ENCODE assay signal across 15 cellular contexts in genomic region chr5:138029944-138030343, GRCh38. TPM values are rescaled to one million over a fixed set of nuclear protein-coding genes. Genes with fewer than 3 reads are reported as not detected.
DNase-seq lines count a peak whose midpoint lies in the region; ATAC-seq and TF ChIP-seq lines count a peak whose summit lies in the region.
"Had no signal": no experiment of that assay in that cellular context is flagged by ENCODE, and none has a peak within 500 bp of the region (broad histone marks: within the 10 kb centered on the region; RNA-seq: fewer than 3 reads in every experiment).

No MANE protein-coding gene starts in this region.

- H3K36me3 Mint-ChIP-seq in CD8-positive, alpha-beta memory T cell = peaks cover 0 to 25% (median 0%) of the 10 kb centered on the region in 3 donors
- no peaks in the 10 kb centered on the region for H3K36me3 Mint-ChIP-seq in activated CD4-positive, alpha-beta memory T cell treated with anti-CD3 and anti-CD28 coated beads for 36 hours
- no peaks in the 10 kb centered on the region for H3K36me3 Mint-ChIP-seq in naive B cell

- no peaks in the 10 kb centered on the region for H3K27me3 ChIP-seq in CD8-positive, alpha-beta memory T cell (ENCODE audit: insufficient read depth, low read length, poor library complexity, severe bottlenecking)
- H3K27me3 ChIP-seq: dorsolateral prefrontal cortex, suprapubic skin had no signal

- ATAC-seq in naive B cell (ENCODE audit: low read depth in 2 of 2) (no peak), HG02852 (IDR thresholded peaks at IDR 0.05; ENCODE audit: unreplicated experiment) (no peak)

- no peak overlapping the region for H3K4me3 ChIP-seq in CD8-positive, alpha-beta memory T cell (ENCODE audit: low read length)
- H3K4me3 ChIP-seq in HEK293 (ENCODE audit: low read depth, low read length) = no peak overlapping the region
- H3K4me3 ChIP-seq: suprapubic skin had no signal

- peak overlapping the region; percentile 43 to 100 (median 95) for H3K27ac Mint-ChIP-seq in CD8-positive, alpha-beta memory T cell
- peak overlapping the region; percentile 92 for H3K27ac Mint-ChIP-seq in activated CD4-positive, alpha-beta memory T cell treated with anti-CD3 and anti-CD28 coated beads for 36 hours
- H3K27ac Mint-ChIP-seq in naive B cell = peak overlapping the region in 5 of 6 donors; percentile 18 to 99 (median 89)

- CTCF ChIA-PET in CD8-positive, alpha-beta memory T cell (lab: Charles Lee) = interaction anchor here (0.7 to 1.0 kb wide), 2 partner anchors 54 to 276 kb away, joined by 3 to 4 read pairs; partner anchors contain the start of genes HNRNPA0 and WNT8A
- CTCF ChIA-PET in HEK293 (lab: Yijun Ruan, JAX) (interaction anchor here (1.1 to 1.6 kb wide), 3 partner anchors 9 to 35 kb away, joined by 3 to 5 read pairs (median 4); no protein-coding TSS in a partner anchor), GM10248 (lab: Yijun Ruan, JAX) (interaction anchor here (1.6 to 2.0 kb wide), 3 partner anchors 9 to 250 kb away, joined by 4 to 7 read pairs (median 5); no protein-coding TSS in a partner anchor)
- CTCF ChIA-PET in activated CD4-positive, alpha-beta memory T cell treated with anti-CD3 and anti-CD28 coated beads for 36 hours (lab: Charles Lee) = interaction anchor here (0.6 to 1.9 kb wide), 4 partner anchors 38 to 177 kb away, joined by 3 to 6 read pairs (median 4); no protein-coding TSS in a partner anchor

- intact Hi-C loops in activated CD4-positive, alpha-beta memory T cell treated with anti-CD3 and anti-CD28 coated beads for 36 hours (cut with micrococcal nuclease) = loop anchor here (5.0 to 10.0 kb wide), 3 partner anchors 33 to 325 kb away; partner anchors contain the start of genes KDM3B and PKD2L2

- no peak overlapping the region for H3K27ac ChIP-seq in CD8-positive, alpha-beta memory T cell (ENCODE audit: low read depth, low read length)
- no peak overlapping the region for H3K27ac ChIP-seq in HEK293 (ENCODE audit: extremely low read depth, low read depth, low read length)
- H3K27ac ChIP-seq: suprapubic skin had no signal

- no peaks in the 10 kb centered on the region for H3K36me3 ChIP-seq in CD8-positive, alpha-beta memory T cell (ENCODE audit: insufficient read depth, low read length)
- no peaks in the 10 kb centered on the region; a peak in 1 of 3 replicates for H3K36me3 ChIP-seq in HEK293 (ENCODE audit: control insufficient read depth in 2 of 2, insufficient read depth in 1 of 2, low read length in 2 of 2)
- H3K36me3 ChIP-seq: suprapubic skin had no signal

- H3K27me3 Mint-ChIP-seq in CD8-positive, alpha-beta memory T cell = no peaks in the 10 kb centered on the region
- no peaks in the 10 kb centered on the region for H3K27me3 Mint-ChIP-seq in activated CD4-positive, alpha-beta memory T cell treated with anti-CD3 and anti-CD28 coated beads for 36 hours
- H3K27me3 Mint-ChIP-seq in naive B cell = no peaks in the 10 kb centered on the region

- peak overlapping the region; percentile 62 to 100 (median 97) for H3K4me3 Mint-ChIP-seq in CD8-positive, alpha-beta memory T cell
- peak overlapping the region; percentile 7 for H3K4me3 Mint-ChIP-seq in activated CD4-positive, alpha-beta memory T cell treated with anti-CD3 and anti-CD28 coated beads for 36 hours
- peak overlapping the region; percentile 75 to 99 (median 83) for H3K4me3 Mint-ChIP-seq in naive B cell

- no peaks in the 10 kb centered on the region for H3K9me3 Mint-ChIP-seq in CD8-positive, alpha-beta memory T cell
- no peaks in the 10 kb centered on the region for H3K9me3 Mint-ChIP-seq in activated CD4-positive, alpha-beta memory T cell treated with anti-CD3 and anti-CD28 coated beads for 36 hours
- H3K9me3 Mint-ChIP-seq in naive B cell = no peaks in the 10 kb centered on the region

- no peaks in the 10 kb centered on the region for H3K9me3 ChIP-seq in CD8-positive, alpha-beta memory T cell (ENCODE audit: low read length)
- H3K9me3 ChIP-seq in HEK293 (ENCODE audit: control insufficient read depth, insufficient read depth, low read depth, low read length) = no peaks in the 10 kb centered on the region
- H3K9me3 ChIP-seq: suprapubic skin had no signal

- H3K4me1 Mint-ChIP-seq in CD8-positive, alpha-beta memory T cell = peaks cover 68 to 80% (median 76%) of the 10 kb centered on the region in 3 donors
- peaks cover 70% of the 10 kb centered on the region for H3K4me1 Mint-ChIP-seq in activated CD4-positive, alpha-beta memory T cell treated with anti-CD3 and anti-CD28 coated beads for 36 hours (ENCODE audit: low read depth)
- H3K4me1 Mint-ChIP-seq in naive B cell = peaks cover 49 to 72% (median 59%) of the 10 kb centered on the region in 3 donors

- DNase-seq in CD8-positive, alpha-beta memory T cell = no peak
- DNase-seq in activated CD4-positive, alpha-beta memory T cell treated with anti-CD3 and anti-CD28 coated beads for 36 hours = no peak
- DNase-seq in naive B cell (no peak), NCI-H524 (lab: John Stamatoyannopoulos, UW) (no peak), GM10248 (ENCODE audit: extremely low spot score) (no peak)
- no peak for DNase-seq in activated CD4-positive, CD25-positive, alpha-beta regulatory T cell treated with anti-CD3 and anti-CD28 coated beads, Interleukin-2, amount 50 U/mL, for 72 hours
- DNase-seq: activated CD4-positive, alpha-beta T cell treated with anti-CD3 and anti-CD28 coated beads, Interleukin-2, amount 50 U/mL, for 48 hours; dorsolateral prefrontal cortex; H7; NCI-H1105 treated with DMSO at 0.1 percent for 48 hours; NCI-H524 treated with DMSO at 0.1 percent for 48 hours; retina had no signal

- H3K4me1 ChIP-seq in CD8-positive, alpha-beta memory T cell (ENCODE audit: insufficient read depth, low read length) = peaks cover 63% of the 10 kb centered on the region
- H3K4me1 ChIP-seq in HEK293 (ENCODE audit: control insufficient read depth, insufficient read depth, low read length) = peaks cover 17% of the 10 kb centered on the region

- POLR2A ChIA-PET in CD8-positive, alpha-beta memory T cell (lab: Charles Lee) = interaction anchor here (0.7 kb wide), 3 partner anchors 434 to 1169 kb away, joined by 3 to 5 read pairs (median 3); no protein-coding TSS in a partner anchor
- POLR2A ChIA-PET in HEK293 (lab: Yijun Ruan, JAX) = interaction anchor here (0.6 to 0.8 kb wide), 3 partner anchors 14 to 343 kb away, joined by 3 to 5 read pairs (median 3); no protein-coding TSS in a partner anchor
- POLR2A ChIA-PET in activated CD4-positive, alpha-beta memory T cell treated with anti-CD3 and anti-CD28 coated beads for 36 hours (lab: Charles Lee) = interaction anchor here (0.6 kb wide), 2 partner anchors 12 to 157 kb away, joined by 3 to 5 read pairs; no protein-coding TSS in a partner anchor
- POLR2A ChIA-PET in GM10248 (lab: Yijun Ruan, JAX) = no interaction called here

- TF ChIP-seq CTCF in HEK293 (tag by site-specific recombination; IDR thresholded peaks at IDR 0.05) (no peak), GM10248 (IDR thresholded peaks at IDR 0.05; ENCODE audit: control extremely low read depth, extremely low read depth, low read depth, missing control alignments) (no peak)

TF ChIP-seq in HEK293, 187 proteins besides CTCF, POLR2A, EP300 and RAD21 (continues in another document):
- TF ChIP-seq ZXDB (tag by site-specific recombination; IDR thresholded peaks at IDR 0.05) (no peak), ZNF654 (tag by site-specific recombination; IDR thresholded peaks at IDR 0.05; ENCODE audit: low read depth) (no peak), ZNF239 (tag by site-specific recombination; IDR thresholded peaks at IDR 0.05) (no peak), ZNF561 (tag by site-specific recombination; IDR thresholded peaks at IDR 0.05; ENCODE audit: borderline replicate concordance) (no peak), ZFHX2 (tag by site-specific recombination; conservative IDR thresholded peaks at IDR 0.05) (peak; percentile 41), ZNF324 (tag by site-specific recombination; IDR thresholded peaks at IDR 0.05) (no peak), ZNF639 (tag by site-specific recombination; IDR thresholded peaks at IDR 0.05) (no peak), MYNN (tag by site-specific recombination; IDR thresholded peaks at IDR 0.05; ENCODE audit: borderline replicate concordance) (no peak), EGR2 (tag by site-specific recombination; IDR thresholded peaks at IDR 0.05; ENCODE audit: low read depth) (peak; percentile 68)
- TF ChIP-seq, protein P1, sequence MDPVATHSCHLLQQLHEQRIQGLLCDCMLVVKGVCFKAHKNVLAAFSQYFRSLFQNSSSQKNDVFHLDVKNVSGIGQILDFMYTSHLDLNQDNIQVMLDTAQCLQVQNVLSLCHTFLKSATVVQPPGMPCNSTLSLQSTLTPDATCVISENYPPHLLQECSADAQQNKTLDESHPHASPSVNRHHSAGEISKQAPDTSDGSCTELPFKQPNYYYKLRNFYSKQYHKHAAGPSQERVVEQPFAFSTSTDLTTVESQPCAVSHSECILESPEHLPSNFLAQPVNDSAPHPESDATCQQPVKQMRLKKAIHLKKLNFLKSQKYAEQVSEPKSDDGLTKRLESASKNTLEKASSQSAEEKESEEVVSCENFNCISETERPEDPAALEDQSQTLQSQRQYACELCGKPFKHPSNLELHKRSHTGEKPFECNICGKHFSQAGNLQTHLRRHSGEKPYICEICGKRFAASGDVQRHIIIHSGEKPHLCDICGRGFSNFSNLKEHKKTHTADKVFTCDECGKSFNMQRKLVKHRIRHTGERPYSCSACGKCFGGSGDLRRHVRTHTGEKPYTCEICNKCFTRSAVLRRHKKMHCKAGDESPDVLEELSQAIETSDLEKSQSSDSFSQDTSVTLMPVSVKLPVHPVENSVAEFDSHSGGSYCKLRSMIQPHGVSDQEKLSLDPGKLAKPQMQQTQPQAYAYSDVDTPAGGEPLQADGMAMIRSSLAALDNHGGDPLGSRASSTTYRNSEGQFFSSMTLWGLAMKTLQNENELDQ (tag by site-specific recombination; IDR thresholded peaks at IDR 0.05; ENCODE audit: low read depth) = no peak

RNA-seq across cellular contexts. Expression of gene FAM13B, which starts 2.9 kb away (rescaled TPM):
- total RNA-seq in CD8-positive, alpha-beta memory T cell = 10 to 100 TPM; 25.3 to 28.9 TPM
- 37.2 TPM for polyA plus RNA-seq in CD8-positive, alpha-beta memory T cell
- total RNA-seq in activated CD4-positive, alpha-beta memory T cell treated with anti-CD3 and anti-CD28 coated beads for 36 hours = 10 to 100 TPM; 11.5 to 13.8 TPM
- polyA plus RNA-seq in naive B cell (ENCODE audit: low read depth in 6 of 6) = 10 to 100 TPM; 34.6 to 50.7 (median 41.0) TPM

RNA-seq across cellular contexts. Expression of gene WNT8A, which starts 53.9 kb away (rescaled TPM):
- not detected for total RNA-seq in CD8-positive, alpha-beta memory T cell
- not detected for polyA plus RNA-seq in CD8-positive, alpha-beta memory T cell
- not detected for total RNA-seq in activated CD4-positive, alpha-beta memory T cell treated with anti-CD3 and anti-CD28 coated beads for 36 hours
- polyA plus RNA-seq in naive B cell (ENCODE audit: low read depth in 6 of 6) = not detected
- total RNA-seq: suprapubic skin had no signal

Comparison
In these comparisons a context has a peak if more than half of its experiments do, and no peak if none do; other contexts are left out.
1. H3K4me3 Mint-ChIP-seq: peak in every context shown above with its lines; median percentile 97 in CD8-positive, alpha-beta memory T cell; 83 in naive B cell; 7 in activated CD4-positive, alpha-beta memory T cell treated with anti-CD3 and anti-CD28 coated beads for 36 hours.